ENCODE assay signal across 23 cellular contexts in the genomic region with DNA sequence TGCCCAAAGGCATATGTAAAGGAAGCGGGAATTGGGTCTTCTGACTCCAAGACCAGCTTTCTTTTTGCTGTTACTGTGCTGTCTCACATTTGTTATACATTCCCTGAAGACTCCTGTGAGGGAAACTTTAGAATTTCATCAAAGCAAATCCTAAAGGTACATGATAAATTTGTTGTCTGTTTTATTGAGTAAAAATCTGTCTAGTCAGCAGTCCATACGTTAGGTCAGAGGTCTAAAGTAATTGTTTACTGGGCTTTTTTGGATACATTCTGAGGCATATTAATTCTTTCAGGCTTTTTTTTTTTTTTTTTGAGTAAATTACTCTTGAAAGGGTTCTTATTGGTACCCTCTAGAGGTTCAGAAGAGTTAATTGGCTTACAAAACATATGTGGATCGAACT.
DNase-seq lines count a peak whose midpoint lies in the region; ATAC-seq, FAIRE-seq and TF ChIP-seq lines count a peak whose summit lies in the region.
"Had no signal": no experiment of that assay in that cellular context is flagged by ENCODE, and none has a peak within 500 bp of the region (broad histone marks: within the 10 kb centered on the region; RNA-seq: fewer than 3 reads in every experiment).

No MANE protein-coding gene starts in this region.

- H3K9me1 ChIP-seq in K562 (ENCODE audit: control insufficient read depth, insufficient read depth, low read length) = no peaks in the 10 kb centered on the region

- TF ChIP-seq RAD21 in HepG2 (CRISPR knock-in tag; IDR thresholded peaks at IDR 0.05) (no peak), K562 (CRISPR knock-in tag; conservative IDR thresholded peaks at IDR 0.05 in 1 of 2, IDR thresholded peaks at IDR 0.05 in 1 of 2) (no peak)

- no TSS peak for BruUV-seq in HepG2 (replicated peaks; lab: Mats Ljungman, UMichigan)
- BruUV-seq in K562 (replicated peaks; lab: Mats Ljungman, UMichigan) = no TSS peak

- TF ChIP-seq POLR2A in HepG2 (IDR thresholded peaks at IDR 0.05; ENCODE audit: insufficient read depth in 1 of 2, low read depth in 2 of 2, low read length in 2 of 2) = no peak
- no peak for TF ChIP-seq POLR2A in right lobe of liver (IDR thresholded peaks at IDR 0.05)
- TF ChIP-seq POLR2A in K562 (conservative IDR thresholded peaks at IDR 0.05) = no peak

- 89% methylated on average over 2 of the region's 3 CpGs for WGBS in HepG2 (ENCODE audit: low lambda C conversion rate)
- WGBS in right lobe of liver (ENCODE audit: insufficient coverage, low coverage, low lambda C conversion rate, missing lambda C conversion rate) = 48% methylated on average over 3 of the region's 3 CpGs
- 0% methylated on average over 3 of the region's 3 CpGs for WGBS in K562 (ENCODE audit: insufficient coverage, low coverage, missing lambda C conversion rate)
- 100% methylated on average over 1 to 2 of the region's 3 CpGs for WGBS in endodermal cell (ENCODE audit: insufficient coverage in 1 of 2, insufficient read length in 1 of 2), 2 experiments

- H4K20me1 ChIP-seq in HepG2 (ENCODE audit: insufficient read depth, low read length) = no peaks in the 10 kb centered on the region
- no peaks in the 10 kb centered on the region for H4K20me1 ChIP-seq in K562 (replicated peaks; ENCODE audit: control insufficient read depth, insufficient read depth, low read length)

- no peak for TF ChIP-seq EP300 in HepG2 (IDR thresholded peaks at IDR 0.05; ENCODE audit: low read depth in 2 of 2, low read length in 2 of 2)
- no peak for TF ChIP-seq EP300 in HepG2 (CRISPR knock-in tag; IDR thresholded peaks at IDR 0.05; ENCODE audit: borderline replicate concordance)
- TF ChIP-seq EP300 in K562 (IDR thresholded peaks at IDR 0.05; ENCODE audit: low read length) = no peak

- peaks cover 10% of the 10 kb centered on the region for H3K4me1 Mint-ChIP-seq in endodermal cell
- H3K4me1 Mint-ChIP-seq: CD14-positive monocyte; CD8-positive, alpha-beta memory T cell had no signal

- ATAC-seq in HepG2 (no peak), right lobe of liver (no peak), K562 (no peak), esophagus mucosa (no peak)
- ATAC-seq: GM12878 had no signal

- H3K27ac ChIP-seq in HepG2 (ENCODE audit: extremely low read length, insufficient read depth, low read length) = no peak overlapping the region
- H3K27ac ChIP-seq in right lobe of liver = no peak overlapping the region
- H3K27ac ChIP-seq in K562 (ENCODE audit: extremely low read depth, low read depth, low read length) = no peak overlapping the region
- H3K27ac ChIP-seq in endodermal cell (ENCODE audit: low read depth, low read length) = no peak overlapping the region
- H3K27ac ChIP-seq: 22Rv1; BLaER1 treated with 17β-estradiol and CSF1 and Interleukin-3, amounts not matched to agents 10 nM and 100 nM had no signal

- no peak overlapping the region for H3K4me3 Mint-ChIP-seq in endodermal cell
- H3K4me3 Mint-ChIP-seq: CD14-positive monocyte; CD4-positive, alpha-beta T cell; CD8-positive, alpha-beta memory T cell had no signal

- H3K4me2 ChIP-seq in HepG2 (ENCODE audit: low read depth, low read length) (no peak overlapping the region), K562 (ENCODE audit: insufficient read depth, low read length) (no peak overlapping the region)
- H3K4me2 ChIP-seq: BLaER1 treated with 17β-estradiol and CSF1 and Interleukin-3, amounts not matched to agents 10 nM and 100 nM had no signal

- intact Hi-C loops in HepG2 (cut with micrococcal nuclease; ENCODE audit: unreplicated experiment) = no loop called here
- intact Hi-C loops in right lobe of liver (cut with DNase I) = no loop called here
- intact Hi-C loops in K562 (cut with micrococcal nuclease) = no loop called here

- POLR2A ChIA-PET in HepG2 (lab: Yijun Ruan, JAX) = no interaction called here
- POLR2A ChIA-PET in K562 (lab: Yijun Ruan, JAX) = no interaction called here

- no peaks in the 10 kb centered on the region for H3K9me3 ChIP-seq in HepG2 (ENCODE audit: low read length)
- no peaks in the 10 kb centered on the region for H3K9me3 ChIP-seq in right lobe of liver
- no peaks in the 10 kb centered on the region for H3K9me3 ChIP-seq in K562 (replicated peaks; ENCODE audit: control insufficient read depth, insufficient read depth, low read depth, low read length)
- H3K9me3 ChIP-seq in endodermal cell (ENCODE audit: control insufficient read depth, low read length) = no peaks in the 10 kb centered on the region
- H3K9me3 ChIP-seq: BE2C; BLaER1 treated with 17β-estradiol and CSF1 and Interleukin-3, amounts not matched to agents 10 nM and 100 nM had no signal

- H2AFZ ChIP-seq in HepG2 (ENCODE audit: low read length) (no peak overlapping the region), K562 (ENCODE audit: low read depth, low read length) (no peak overlapping the region)

- H3K27ac Mint-ChIP-seq in endodermal cell = peak overlapping the region; percentile 48
- H3K27ac Mint-ChIP-seq: CD4-positive, alpha-beta T cell; CD8-positive, alpha-beta memory T cell had no signal

- H3K27me3 Mint-ChIP-seq in endodermal cell (ENCODE audit: insufficient read depth) = no peaks in the 10 kb centered on the region
- H3K27me3 Mint-ChIP-seq: CD4-positive, alpha-beta T cell; CD8-positive, alpha-beta memory T cell had no signal

- H3K4me1 ChIP-seq in HepG2 (ENCODE audit: insufficient read depth, low read length) = no peaks in the 10 kb centered on the region
- H3K4me1 ChIP-seq in right lobe of liver = no peaks in the 10 kb centered on the region
- no peaks in the 10 kb centered on the region for H3K4me1 ChIP-seq in K562 (replicated peaks in 1 of 2; ENCODE audit: control insufficient read depth in 2 of 2, insufficient read depth in 2 of 2, low read length in 2 of 2)
- no peaks in the 10 kb centered on the region for H3K4me1 ChIP-seq in endodermal cell (ENCODE audit: control insufficient read depth, insufficient read depth, low read length)
- H3K4me1 ChIP-seq: BLaER1 treated with 17β-estradiol and CSF1 and Interleukin-3, amounts not matched to agents 10 nM and 100 nM had no signal

- in situ Hi-C loops in HepG2 (cut with HindIII; ENCODE audit: extremely low pct_ligation_motif_present, low pct_unique_long_range_greater_than_20kb) (no loop called here), K562 (cut with MboI) (no loop called here)

- no peaks in the 10 kb centered on the region for H3K9me3 Mint-ChIP-seq in endodermal cell
- H3K9me3 Mint-ChIP-seq: CD14-positive monocyte; CD4-positive, alpha-beta T cell; CD8-positive, alpha-beta memory T cell had no signal

- CTCF ChIA-PET in HepG2 (lab: Yijun Ruan, JAX; ENCODE audit: low intra/inter-chr PET ratio, low total read pairs) = no interaction called here
- CTCF ChIA-PET in K562 (lab: Yijun Ruan, JAX; ENCODE audit: low intra/inter-chr PET ratio) = no interaction called here

- no peaks in the 10 kb centered on the region for H3K36me3 ChIP-seq in HepG2 (replicated peaks in 1 of 2; ENCODE audit: control insufficient read depth in 1 of 2, insufficient read depth in 2 of 2, low read length in 2 of 2)
- no peaks in the 10 kb centered on the region for H3K36me3 ChIP-seq in right lobe of liver
- H3K36me3 ChIP-seq in K562 (ENCODE audit: control insufficient read depth, insufficient read depth, low read length) = no peaks in the 10 kb centered on the region
- H3K36me3 ChIP-seq in endodermal cell (ENCODE audit: control insufficient read depth, insufficient read depth, low read length) = no peaks in the 10 kb centered on the region
- H3K36me3 ChIP-seq: BE2C; BLaER1 treated with 17β-estradiol and CSF1 and Interleukin-3, amounts not matched to agents 10 nM and 100 nM had no signal

- H3K79me2 ChIP-seq in HepG2 (ENCODE audit: insufficient read depth, low read length) = no peaks in the 10 kb centered on the region
- H3K79me2 ChIP-seq in K562 (ENCODE audit: control insufficient read depth, insufficient read depth, low read length) = no peaks in the 10 kb centered on the region

- no peak overlapping the region for H3K9ac ChIP-seq in HepG2 (ENCODE audit: insufficient read depth, low read depth, low read length)
- H3K9ac ChIP-seq in K562 (ENCODE audit: insufficient read depth in 1 of 2, low read depth in 2 of 2, low read length in 2 of 2) = no peak overlapping the region
- no peak overlapping the region for H3K9ac ChIP-seq in endodermal cell (ENCODE audit: extremely low read depth, low read length, poor library complexity, severe bottlenecking)
- H3K9ac ChIP-seq: BLaER1 treated with 17β-estradiol and CSF1 and Interleukin-3, amounts not matched to agents 10 nM and 100 nM had no signal

- no peak overlapping the region for H3K4me3 ChIP-seq in HepG2 (replicated peaks in 1 of 3; ENCODE audit: insufficient read depth in 1 of 3, low read depth in 2 of 3, low read length in 3 of 3)
- H3K4me3 ChIP-seq in right lobe of liver = no peak overlapping the region
- no peak overlapping the region for H3K4me3 ChIP-seq in K562
- H3K4me3 ChIP-seq in endodermal cell (ENCODE audit: low read length) = no peak overlapping the region
- H3K4me3 ChIP-seq: BLaER1 treated with 17β-estradiol and CSF1 and Interleukin-3, amounts not matched to agents 10 nM and 100 nM; GM12878 had no signal

- TF ChIP-seq CTCF in HepG2 (CRISPR knock-in tag; IDR thresholded peaks at IDR 0.05) (no peak), right lobe of liver (IDR thresholded peaks at IDR 0.05) (no peak), K562 (IDR thresholded peaks at IDR 0.05 in 2 of 3, conservative IDR thresholded peaks at IDR 0.05 in 1 of 3; ENCODE audit: insufficient read depth in 2 of 3, low read depth in 1 of 3, low read length in 3 of 3) (no peak), endodermal cell (conservative IDR thresholded peaks at IDR 0.05) (no peak)

- DNase-seq in HepG2 (ENCODE audit: low spot score) (no peak), right lobe of liver (no peak), K562 (ENCODE audit: extremely low read depth in 1 of 4, low spot score in 3 of 4) (no peak), endodermal cell (no peak), HPDE6-E6E7 (ENCODE audit: extremely low spot score) (no peak)
- DNase-seq: ACHN; AML-193; BE2C; CD4-positive, alpha-beta T cell; CD8-positive, alpha-beta memory T cell; DMS 273 treated with DMSO at 0.1 percent for 48 hours; DMS79; EL; GDM1; GOT3; H7; HCEC 1CT had no signal

- H3K27me3 ChIP-seq in HepG2 (ENCODE audit: control insufficient read depth in 1 of 2, insufficient read depth in 2 of 2, low read length in 2 of 2) (no peaks in the 10 kb centered on the region), right lobe of liver (peaks cover 0 to 4% of the 10 kb centered on the region in 2 donors), K562 (ENCODE audit: control insufficient read depth in 2 of 2, insufficient read depth in 2 of 2, low read length in 2 of 2) (no peaks in the 10 kb centered on the region), endodermal cell (ENCODE audit: control insufficient read depth, insufficient read depth, low read length, poor library complexity, severe bottlenecking) (no peaks in the 10 kb centered on the region)
- H3K27me3 ChIP-seq: BE2C had no signal

- H3K36me3 Mint-ChIP-seq in endodermal cell (ENCODE audit: low read depth) = peaks cover under 1% of the 10 kb centered on the region
- H3K36me3 Mint-ChIP-seq: CD8-positive, alpha-beta memory T cell had no signal

- no peak for FAIRE-seq in HepG2 (lab: Jason Lieb, UNC)
- no peak for FAIRE-seq in K562 (lab: Jason Lieb, UNC)
- FAIRE-seq: D721Med, GM12878 had no signal

TF ChIP-seq in HepG2, 621 proteins besides CTCF, POLR2A, EP300 and RAD21 (continues in another document):
- TF ChIP-seq MAFK (conservative IDR thresholded peaks at IDR 0.05 in 1 of 2, IDR thresholded peaks at IDR 0.05 in 1 of 2; ENCODE audit: low read length in 2 of 2) = peak; percentile 71 to 92

TF ChIP-seq in K562, 482 proteins besides CTCF, POLR2A, EP300 and RAD21 (continues in another document):
- peak; percentile 72 for TF ChIP-seq MAFF (IDR thresholded peaks at IDR 0.05; ENCODE audit: low read length)
